ENCODE assay signal across 1 cellular context in genomic region chr11:11786771-11787170, GRCh38.
TF ChIP-seq lines count a peak whose summit lies in the region.

No MANE protein-coding gene starts in this region.

TF ChIP-seq in WTC11, 78 proteins besides CTCF, POLR2A, EP300 and RAD21 (continued from another document):
- no peak for TF ChIP-seq ATF2 (CRISPR knock-in tag; IDR thresholded peaks at IDR 0.05; ENCODE audit: borderline replicate concordance, low read depth)
- TF ChIP-seq FOXK1 (CRISPR knock-in tag; IDR thresholded peaks at IDR 0.05) = no peak
- no peak for TF ChIP-seq FOXP1 (CRISPR knock-in tag; IDR thresholded peaks at IDR 0.05; ENCODE audit: borderline replicate concordance)
- TF ChIP-seq GTF2I (CRISPR knock-in tag; conservative IDR thresholded peaks at IDR 0.05) = no peak
- TF ChIP-seq ZNF416 (CRISPR knock-in tag; IDR thresholded peaks at IDR 0.05) = no peak
- TF ChIP-seq TEAD4 (CRISPR knock-in tag; IDR thresholded peaks at IDR 0.05) = no peak
